In genomic region chr1:203200059-203200553, GRCh38 we compare ENCODE assay signal across 2 cellular contexts.
TF ChIP-seq lines count a peak whose summit lies in the region.

No MANE protein-coding gene starts in this region.

TF ChIP-seq in HepG2, 621 proteins besides CTCF, POLR2A, EP300 and RAD21 (continues in another document):
- TF ChIP-seq PATZ1 (CRISPR knock-in tag; IDR thresholded peaks at IDR 0.05) (peak; percentile 31; the same call in 1 of the 2 replicates), ETS1 (CRISPR knock-in tag; IDR thresholded peaks at IDR 0.05) (no peak), ZNF792 (CRISPR knock-in tag; IDR thresholded peaks at IDR 0.05) (no peak), RFX5 (IDR thresholded peaks at IDR 0.05; ENCODE audit: low read depth, low read length) (no peak), ZBTB10 (CRISPR knock-in tag; IDR thresholded peaks at IDR 0.05; ENCODE audit: borderline replicate concordance) (no peak), KDM2A (CRISPR knock-in tag; IDR thresholded peaks at IDR 0.05; ENCODE audit: borderline replicate concordance, low read depth) (no peak), HMGA1 (CRISPR knock-in tag; conservative IDR thresholded peaks at IDR 0.05) (no peak), ETV5 (CRISPR knock-in tag; IDR thresholded peaks at IDR 0.05; ENCODE audit: borderline replicate concordance) (0 out of 2 replicates have a peak, but pooled peaks have one; percentile 14), ZKSCAN5 (CRISPR knock-in tag; IDR thresholded peaks at IDR 0.05) (no peak), ZNF224 (CRISPR knock-in tag; IDR thresholded peaks at IDR 0.05) (no peak), GTF2F1 (IDR thresholded peaks at IDR 0.05; ENCODE audit: low read length) (no peak), HCFC1 (IDR thresholded peaks at IDR 0.05; ENCODE audit: low read depth, low read length) (no peak), CSRNP2 (CRISPR knock-in tag; conservative IDR thresholded peaks at IDR 0.05; ENCODE audit: low read depth) (no peak), CEBPG (CRISPR knock-in tag; IDR thresholded peaks at IDR 0.05) (peak; percentile 37), TBP (CRISPR knock-in tag; IDR thresholded peaks at IDR 0.05) (no peak), RXRB (CRISPR knock-in tag; IDR thresholded peaks at IDR 0.05; ENCODE audit: borderline replicate concordance) (no peak), STAT5B (CRISPR knock-in tag; IDR thresholded peaks at IDR 0.05) (no peak), BORCS8-MEF2B (CRISPR knock-in tag; IDR thresholded peaks at IDR 0.05) (no peak)
- TF ChIP-seq, protein P1, sequence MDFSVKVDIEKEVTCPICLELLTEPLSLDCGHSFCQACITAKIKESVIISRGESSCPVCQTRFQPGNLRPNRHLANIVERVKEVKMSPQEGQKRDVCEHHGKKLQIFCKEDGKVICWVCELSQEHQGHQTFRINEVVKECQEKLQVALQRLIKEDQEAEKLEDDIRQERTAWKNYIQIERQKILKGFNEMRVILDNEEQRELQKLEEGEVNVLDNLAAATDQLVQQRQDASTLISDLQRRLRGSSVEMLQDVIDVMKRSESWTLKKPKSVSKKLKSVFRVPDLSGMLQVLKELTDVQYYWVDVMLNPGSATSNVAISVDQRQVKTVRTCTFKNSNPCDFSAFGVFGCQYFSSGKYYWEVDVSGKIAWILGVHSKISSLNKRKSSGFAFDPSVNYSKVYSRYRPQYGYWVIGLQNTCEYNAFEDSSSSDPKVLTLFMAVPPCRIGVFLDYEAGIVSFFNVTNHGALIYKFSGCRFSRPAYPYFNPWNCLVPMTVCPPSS (IDR thresholded peaks at IDR 0.05) = no peak

TF ChIP-seq in WTC11, 78 proteins besides CTCF, POLR2A, EP300 and RAD21:
- no peak for TF ChIP-seq ZNF232 (CRISPR knock-in tag; IDR thresholded peaks at IDR 0.05)
- TF ChIP-seq ELF4 (CRISPR knock-in tag; IDR thresholded peaks at IDR 0.05; ENCODE audit: low read depth) = no peak
- TF ChIP-seq, protein P2, sequence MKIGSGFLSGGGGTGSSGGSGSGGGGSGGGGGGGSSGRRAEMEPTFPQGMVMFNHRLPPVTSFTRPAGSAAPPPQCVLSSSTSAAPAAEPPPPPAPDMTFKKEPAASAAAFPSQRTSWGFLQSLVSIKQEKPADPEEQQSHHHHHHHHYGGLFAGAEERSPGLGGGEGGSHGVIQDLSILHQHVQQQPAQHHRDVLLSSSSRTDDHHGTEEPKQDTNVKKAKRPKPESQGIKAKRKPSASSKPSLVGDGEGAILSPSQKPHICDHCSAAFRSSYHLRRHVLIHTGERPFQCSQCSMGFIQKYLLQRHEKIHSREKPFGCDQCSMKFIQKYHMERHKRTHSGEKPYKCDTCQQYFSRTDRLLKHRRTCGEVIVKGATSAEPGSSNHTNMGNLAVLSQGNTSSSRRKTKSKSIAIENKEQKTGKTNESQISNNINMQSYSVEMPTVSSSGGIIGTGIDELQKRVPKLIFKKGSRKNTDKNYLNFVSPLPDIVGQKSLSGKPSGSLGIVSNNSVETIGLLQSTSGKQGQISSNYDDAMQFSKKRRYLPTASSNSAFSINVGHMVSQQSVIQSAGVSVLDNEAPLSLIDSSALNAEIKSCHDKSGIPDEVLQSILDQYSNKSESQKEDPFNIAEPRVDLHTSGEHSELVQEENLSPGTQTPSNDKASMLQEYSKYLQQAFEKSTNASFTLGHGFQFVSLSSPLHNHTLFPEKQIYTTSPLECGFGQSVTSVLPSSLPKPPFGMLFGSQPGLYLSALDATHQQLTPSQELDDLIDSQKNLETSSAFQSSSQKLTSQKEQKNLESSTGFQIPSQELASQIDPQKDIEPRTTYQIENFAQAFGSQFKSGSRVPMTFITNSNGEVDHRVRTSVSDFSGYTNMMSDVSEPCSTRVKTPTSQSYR (CRISPR knock-in tag; IDR thresholded peaks at IDR 0.05) = no peak
- TF ChIP-seq, protein P3, sequence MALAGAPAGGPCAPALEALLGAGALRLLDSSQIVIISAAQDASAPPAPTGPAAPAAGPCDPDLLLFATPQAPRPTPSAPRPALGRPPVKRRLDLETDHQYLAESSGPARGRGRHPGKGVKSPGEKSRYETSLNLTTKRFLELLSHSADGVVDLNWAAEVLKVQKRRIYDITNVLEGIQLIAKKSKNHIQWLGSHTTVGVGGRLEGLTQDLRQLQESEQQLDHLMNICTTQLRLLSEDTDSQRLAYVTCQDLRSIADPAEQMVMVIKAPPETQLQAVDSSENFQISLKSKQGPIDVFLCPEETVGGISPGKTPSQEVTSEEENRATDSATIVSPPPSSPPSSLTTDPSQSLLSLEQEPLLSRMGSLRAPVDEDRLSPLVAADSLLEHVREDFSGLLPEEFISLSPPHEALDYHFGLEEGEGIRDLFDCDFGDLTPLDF (CRISPR knock-in tag; IDR thresholded peaks at IDR 0.05) = no peak
- no peak for TF ChIP-seq ZNF532 (CRISPR knock-in tag; IDR thresholded peaks at IDR 0.05; ENCODE audit: borderline replicate concordance)
- no peak for TF ChIP-seq TEAD4 (CRISPR knock-in tag; IDR thresholded peaks at IDR 0.05)
- TF ChIP-seq ZNF317 (CRISPR knock-in tag; IDR thresholded peaks at IDR 0.05; ENCODE audit: borderline replicate concordance, low read depth) = no peak
- no peak for TF ChIP-seq ATF1 (CRISPR knock-in tag; IDR thresholded peaks at IDR 0.05)
- no peak for TF ChIP-seq JAZF1 (CRISPR knock-in tag; IDR thresholded peaks at IDR 0.05)
- no peak for TF ChIP-seq KAT7 (CRISPR knock-in tag; IDR thresholded peaks at IDR 0.05; ENCODE audit: borderline replicate concordance)
- no peak for TF ChIP-seq ZNF396 (CRISPR knock-in tag; IDR thresholded peaks at IDR 0.05; ENCODE audit: borderline replicate concordance)
